Comparison of ENCODE assay signal across 11 cellular contexts in the genomic region with DNA sequence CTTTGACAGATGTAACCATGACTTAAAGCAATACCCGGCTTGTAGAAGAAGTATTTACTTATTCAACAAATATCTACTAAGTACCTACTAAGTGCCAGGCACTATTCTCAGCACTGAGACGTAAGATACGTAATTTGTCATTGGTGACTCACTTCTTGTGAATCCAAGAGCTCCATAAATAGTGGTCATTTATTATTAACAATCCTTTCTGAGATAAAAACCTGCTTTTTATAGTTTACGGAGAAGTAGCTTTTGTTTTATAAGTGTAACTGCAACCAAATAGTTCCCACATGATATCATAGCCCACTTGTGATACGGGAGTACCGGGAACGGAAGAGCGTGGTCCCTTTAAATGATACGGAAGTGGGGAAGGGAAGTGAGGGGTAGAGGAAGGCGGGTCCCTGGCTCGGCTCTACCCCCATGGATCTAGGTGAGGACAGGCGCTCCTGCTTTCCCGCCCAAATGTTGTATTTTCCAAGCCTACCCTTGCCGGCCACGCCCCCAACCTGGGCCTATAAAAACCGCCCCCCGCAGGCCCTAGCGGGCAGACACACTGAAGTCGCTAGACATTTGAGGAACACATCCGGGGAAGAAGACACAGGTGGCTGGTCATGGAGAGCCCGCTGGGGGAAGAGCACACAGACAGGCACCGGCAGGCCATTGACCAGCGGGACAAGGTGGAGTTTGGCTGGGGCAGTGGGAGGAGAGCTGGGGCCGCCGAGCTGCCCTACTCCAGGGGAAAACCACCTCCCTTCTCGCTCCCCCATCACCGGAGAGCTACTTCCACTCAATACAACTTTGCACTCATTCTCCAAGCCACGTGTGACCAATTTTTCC. TPM values are rescaled to one million over a fixed set of nuclear protein-coding genes. Genes with fewer than 3 reads are reported as not detected.
DNase-seq lines count a peak whose midpoint lies in the region; ATAC-seq and TF ChIP-seq lines count a peak whose summit lies in the region.
"Had no signal": no experiment of that assay in that cellular context is flagged by ENCODE, and none has a peak within 500 bp of the region (broad histone marks: within the 10 kb centered on the region; RNA-seq: fewer than 3 reads in every experiment).

A gene (plus strand): TSS at position 543 of the 837 bp plus-strand sequence.

- H3K36me3 Mint-ChIP-seq in progenitor cell of endocrine pancreas (ENCODE audit: insufficient read depth): peaks cover 2% of the 10 kb centered on the region
- no peaks in the 10 kb centered on the region for H3K36me3 Mint-ChIP-seq in CD4-positive, alpha-beta T cell (ENCODE audit: low read depth)
- H3K36me3 Mint-ChIP-seq in activated CD8-positive, alpha-beta memory T cell treated with anti-CD3 and anti-CD28 coated beads, Interleukin-2, amount 10 ng/mL, durations not matched to agents 7 days and 5 days: no peaks in the 10 kb centered on the region

- H3K4me1 Mint-ChIP-seq in progenitor cell of endocrine pancreas (ENCODE audit: low read depth): peaks cover 10% of the 10 kb centered on the region
- no peaks in the 10 kb centered on the region for H3K4me1 Mint-ChIP-seq in CD4-positive, alpha-beta T cell (ENCODE audit: low read depth)
- H3K4me1 Mint-ChIP-seq in activated CD8-positive, alpha-beta memory T cell treated with anti-CD3 and anti-CD28 coated beads, Interleukin-2, amount 10 ng/mL, durations not matched to agents 7 days and 5 days: no peaks in the 10 kb centered on the region

- WGBS in esophagus muscularis mucosa: 75% methylated on average over 27 of the region's 28 CpGs

- H3K27ac Mint-ChIP-seq in progenitor cell of endocrine pancreas: peak within 1 kb of the TSS; percentile 21
- no peak within 1 kb of the TSS for H3K27ac Mint-ChIP-seq in CD4-positive, alpha-beta T cell
- H3K27ac Mint-ChIP-seq in activated CD8-positive, alpha-beta memory T cell treated with anti-CD3 and anti-CD28 coated beads, Interleukin-2, amount 10 ng/mL, durations not matched to agents 7 days and 5 days: no peak within 1 kb of the TSS

- H3K9me3 ChIP-seq in Peyer's patch (no peaks in the 10 kb centered on the region), esophagus muscularis mucosa (no peaks in the 10 kb centered on the region)
- peaks cover 5% of the 10 kb centered on the region for H3K9me3 ChIP-seq in CD4-positive, alpha-beta T cell (ENCODE audit: control insufficient read depth, low read length)

- H3K27me3 ChIP-seq in Peyer's patch (no peaks in the 10 kb centered on the region), esophagus muscularis mucosa (no peaks in the 10 kb centered on the region)
- no peaks in the 10 kb centered on the region for H3K27me3 ChIP-seq in CD4-positive, alpha-beta T cell (ENCODE audit: control insufficient read depth, insufficient read depth, low read length)

- no peak for TF ChIP-seq EP300 in esophagus muscularis mucosa (IDR thresholded peaks at IDR 0.05)

- TF ChIP-seq CTCF in Peyer's patch (IDR thresholded peaks at IDR 0.05): no peak
- no peak for TF ChIP-seq CTCF in esophagus muscularis mucosa (IDR thresholded peaks at IDR 0.05)
- TF ChIP-seq CTCF in progenitor cell of endocrine pancreas (IDR thresholded peaks at IDR 0.05; ENCODE audit: unreplicated experiment): no peak
- no peak for TF ChIP-seq CTCF in CD4-positive, alpha-beta T cell (IDR thresholded peaks at IDR 0.05)

- peak within 1 kb of the TSS; percentile 43 to 75 (median 60) for H3K27ac ChIP-seq in Peyer's patch
- H3K27ac ChIP-seq in esophagus muscularis mucosa (replicated peaks in 1 of 4): peak within 1 kb of the TSS; percentile 72 to 86 (median 78)
- H3K27ac ChIP-seq in CD4-positive, alpha-beta T cell (ENCODE audit: low read depth, low read length): no peak within 1 kb of the TSS

- H3K4me1 ChIP-seq in Peyer's patch (no peaks in the 10 kb centered on the region), esophagus muscularis mucosa (peaks cover 12 to 35% (median 32%) of the 10 kb centered on the region in 4 donors)

- H3K27me3 Mint-ChIP-seq in progenitor cell of endocrine pancreas: no peaks in the 10 kb centered on the region
- no peaks in the 10 kb centered on the region for H3K27me3 Mint-ChIP-seq in CD4-positive, alpha-beta T cell
- no peaks in the 10 kb centered on the region for H3K27me3 Mint-ChIP-seq in activated CD8-positive, alpha-beta memory T cell treated with anti-CD3 and anti-CD28 coated beads, Interleukin-2, amount 10 ng/mL, durations not matched to agents 7 days and 5 days

- peaks cover 2% of the 10 kb centered on the region for H3K9me3 Mint-ChIP-seq in progenitor cell of endocrine pancreas (ENCODE audit: low read depth)
- H3K9me3 Mint-ChIP-seq in CD4-positive, alpha-beta T cell: peaks cover 2% of the 10 kb centered on the region
- no peaks in the 10 kb centered on the region for H3K9me3 Mint-ChIP-seq in activated CD8-positive, alpha-beta memory T cell treated with anti-CD3 and anti-CD28 coated beads, Interleukin-2, amount 10 ng/mL, durations not matched to agents 7 days and 5 days (ENCODE audit: low read depth)

- H3K4me3 Mint-ChIP-seq in progenitor cell of endocrine pancreas (ENCODE audit: low read depth): no peak within 1 kb of the TSS
- H3K4me3 Mint-ChIP-seq in CD4-positive, alpha-beta T cell: no peak within 1 kb of the TSS
- H3K4me3 Mint-ChIP-seq in activated CD8-positive, alpha-beta memory T cell treated with anti-CD3 and anti-CD28 coated beads, Interleukin-2, amount 10 ng/mL, durations not matched to agents 7 days and 5 days: no peak within 1 kb of the TSS

- POLR2A ChIA-PET in CD4-positive, alpha-beta T cell (lab: Charles Lee): no interaction called here

- H3K4me3 ChIP-seq in Peyer's patch (no peak within 1 kb of the TSS), esophagus muscularis mucosa (peak within 1 kb of the TSS; percentile 34 to 45 (median 38))

- no peak for ATAC-seq in esophagus mucosa
- ATAC-seq in CD4-positive, alpha-beta T cell (ENCODE audit: poor library complexity): no peak
- ATAC-seq in activated CD8-positive, alpha-beta memory T cell treated with anti-CD3 and anti-CD28 coated beads, Interleukin-2, amount 10 ng/mL, durations not matched to agents 7 days and 5 days: no peak

- H3K36me3 ChIP-seq in Peyer's patch: no peaks in the 10 kb centered on the region
- H3K36me3 ChIP-seq in esophagus muscularis mucosa: no peaks in the 10 kb centered on the region

- intact Hi-C loops in esophagus muscularis mucosa (cut with DNase I): no loop called here
- intact Hi-C loops in CD4-positive, alpha-beta T cell (cut with DNase I, micrococcal nuclease): no loop called here

- TF ChIP-seq POLR2A in Peyer's patch (IDR thresholded peaks at IDR 0.05): no peak
- TF ChIP-seq POLR2A in esophagus muscularis mucosa (IDR thresholded peaks at IDR 0.05; ENCODE audit: low read depth): no peak

- DNase-seq in Daoy (ENCODE audit: low read depth): peak; percentile 24
- DNase-seq in Peyer's patch: no peak
- no peak for DNase-seq in esophagus muscularis mucosa (ENCODE audit: extremely low spot score)
- DNase-seq in progenitor cell of endocrine pancreas (ENCODE audit: low spot score, unreplicated experiment): no peak
- DNase-seq in CD4-positive, alpha-beta T cell: no peak
- no peak for DNase-seq in OCI-M2 (lab: John Stamatoyannopoulos, UW; ENCODE audit: unreplicated experiment)
- DNase-seq in activated CD8-positive, alpha-beta memory T cell treated with anti-CD3 and anti-CD28 coated beads, Interleukin-2, amount 10 ng/mL, durations not matched to agents 7 days and 5 days: no peak
- DNase-seq: NCI-H1417 treated with DMSO at 0.1 percent for 48 hours; stimulated activated CD4-positive, alpha-beta T cell treated with anti-CD3 and anti-CD28 coated beads, Interleukin-4, amount 100 ng/mL, for 24 hours had no signal

- CTCF ChIA-PET in CD4-positive, alpha-beta T cell (lab: Charles Lee): no interaction called here
- CTCF ChIA-PET in activated CD8-positive, alpha-beta memory T cell treated with anti-CD3 and anti-CD28 coated beads, Interleukin-2, amount 10 ng/mL, durations not matched to agents 7 days and 5 days (lab: Charles Lee): no interaction called here

RNA-seq across cellular contexts. Expression of the gene that starts here (rescaled TPM):
- total RNA-seq in Daoy (2014; rRNA removed; shearing (Covaris generic)): not detected in 2 replicates
- total RNA-seq in Peyer's patch (not detected), esophagus muscularis mucosa (1 to 10 TPM; 1.5 to 4.2 (median 2.5) TPM), progenitor cell of endocrine pancreas (0.17 TPM in 1 of 2 replicates, not detected in the other), esophagus mucosa (not detected)
- total RNA-seq in CD4-positive, alpha-beta T cell: not detected
- total RNA-seq in activated CD8-positive, alpha-beta memory T cell treated with anti-CD3 and anti-CD28 coated beads, Interleukin-2, amount 10 ng/mL, durations not matched to agents 7 days and 5 days: not detected
- total RNA-seq: activated CD8-positive, alpha-beta memory T cell treated with anti-CD3 and anti-CD28 coated beads for 36 hours had no signal

Comparison
In these comparisons a context has a peak if more than half of its experiments do, and no peak if none do; other contexts are left out.
1. Peak in DNase-seq in Daoy; RNA of the gene not detected or under 1 TPM.
2. H3K4me3 ChIP-seq: peak in esophagus muscularis mucosa (4 of 4); none in Peyer's patch (0 of 4).